In genomic region chr10:32207544-32207943, GRCh38 we compare ENCODE assay signal across 8 cellular contexts.
DNase-seq lines count a peak whose midpoint lies in the region; ATAC-seq, FAIRE-seq and TF ChIP-seq lines count a peak whose summit lies in the region.

No MANE protein-coding gene starts in this region.

- TF ChIP-seq CTCF in Caco-2 (IDR thresholded peaks at IDR 0.05; ENCODE audit: insufficient read depth in 1 of 2, low read depth in 1 of 2, low read length in 1 of 2, severe bottlenecking in 1 of 2, unreplicated experiment in 1 of 2) (peak; percentile 90 to 97), NB4 (IDR thresholded peaks at IDR 0.05; ENCODE audit: low read depth, low read length) (peak; percentile 61), nephron (IDR thresholded peaks at IDR 0.05; ENCODE audit: unreplicated experiment in 3 of 3) (peak; percentile 30 to 44 (median 33)), coronary artery (IDR thresholded peaks at IDR 0.05) (no peak)

- POLR2A ChIA-PET in Caco-2 (lab: Charles Lee) = interaction anchor here (0.6 kb wide), 2 partner anchors 21 to 37 kb away, joined by 7 to 16 read pairs; no protein-coding TSS in a partner anchor

- CTCF ChIA-PET in Caco-2 (lab: Charles Lee) = interaction anchor here (0.6 to 1.0 kb wide), 3 partner anchors 36 to 345 kb away, joined by 3 to 4 read pairs (median 3); no protein-coding TSS in a partner anchor

- H3K4me1 ChIP-seq in Caco-2 = peaks cover 5% of the 10 kb centered on the region; the same call in 1 of the 2 replicates
- H3K4me1 ChIP-seq in effector memory CD4-positive, alpha-beta T cell (ENCODE audit: control insufficient read depth, insufficient read depth, low read length, poor library complexity, severe bottlenecking) = no peaks in the 10 kb centered on the region

- H3K9me3 ChIP-seq in Caco-2 = no peaks in the 10 kb centered on the region
- no peaks in the 10 kb centered on the region for H3K9me3 ChIP-seq in effector memory CD4-positive, alpha-beta T cell (ENCODE audit: control insufficient read depth, low read length)

- no TSS peak for BruUV-seq in Caco-2 (replicated peaks; lab: Mats Ljungman, UMichigan)

- peak; percentile 79 to 84 for DNase-seq in Caco-2
- peak; percentile 54 for DNase-seq in NB4 (ENCODE audit: low read depth)
- peak; percentile 9 to 39 for DNase-seq in activated CD4-positive, alpha-beta T cell treated with anti-CD3 and anti-CD28 coated beads, Interleukin-2, amount 50 U/mL, for 24 hours (ENCODE audit: low read depth in 1 of 2, low spot score in 1 of 2)
- DNase-seq in effector memory CD4-positive, alpha-beta T cell = peak; percentile 4 to 24 (median 9)
- peak; percentile 59 for DNase-seq in urothelium cell line (ENCODE audit: low spot score)
- DNase-seq in coronary artery (ENCODE audit: low spot score) = no peak

- H3K4me3 ChIP-seq in Caco-2 (ENCODE audit: low read depth, low read length) (no peak overlapping the region), NB4 (ENCODE audit: low read depth, low read length) (no peak overlapping the region), coronary artery (no peak overlapping the region)
- H3K4me3 ChIP-seq in effector memory CD4-positive, alpha-beta T cell (ENCODE audit: insufficient read depth, low read depth, low read length, poor library complexity, severe bottlenecking) = no peak overlapping the region

- H3K27me3 Mint-ChIP-seq in Caco-2 (ENCODE audit: insufficient read depth, unreplicated experiment) = no peaks in the 10 kb centered on the region
- H3K27me3 Mint-ChIP-seq in nephron (ENCODE audit: low read depth) = no peaks in the 10 kb centered on the region

- peaks cover 16% of the 10 kb centered on the region for H3K9me3 Mint-ChIP-seq in Caco-2 (ENCODE audit: unreplicated experiment)
- H3K9me3 Mint-ChIP-seq in nephron = peaks cover 9% of the 10 kb centered on the region

- no peaks in the 10 kb centered on the region for H3K27me3 ChIP-seq in Caco-2 (replicated peaks; ENCODE audit: control insufficient read depth, insufficient read depth, low read length)
- no peaks in the 10 kb centered on the region for H3K27me3 ChIP-seq in effector memory CD4-positive, alpha-beta T cell (replicated peaks; ENCODE audit: control insufficient read depth, insufficient read depth, low read length, poor library complexity, severe bottlenecking)

- intact Hi-C loops in Caco-2 (cut with micrococcal nuclease; ENCODE audit: unreplicated experiment) = loop anchor here (1.0 to 5.0 kb wide), 7 partner anchors 16 to 370 kb away; no protein-coding TSS in a partner anchor

- H3K27ac Mint-ChIP-seq in Caco-2 (ENCODE audit: unreplicated experiment) (no peak overlapping the region), nephron (no peak overlapping the region)

- peak; percentile 90 for ATAC-seq in GM21515 (IDR thresholded peaks at IDR 0.05; ENCODE audit: unreplicated experiment)

- no peak overlapping the region for H3K4me3 Mint-ChIP-seq in Caco-2 (ENCODE audit: unreplicated experiment)
- no peak overlapping the region for H3K4me3 Mint-ChIP-seq in nephron

- no peaks in the 10 kb centered on the region for H3K36me3 ChIP-seq in Caco-2 (ENCODE audit: control insufficient read depth, insufficient read depth, low read length)
- H3K36me3 ChIP-seq in effector memory CD4-positive, alpha-beta T cell (ENCODE audit: control insufficient read depth, insufficient read depth, low read length) = no peaks in the 10 kb centered on the region

- peaks cover 11% of the 10 kb centered on the region for H3K36me3 Mint-ChIP-seq in Caco-2 (ENCODE audit: insufficient read depth, unreplicated experiment)
- H3K36me3 Mint-ChIP-seq in nephron (ENCODE audit: low read depth) = no peaks in the 10 kb centered on the region

- peaks cover 7% of the 10 kb centered on the region for H3K4me1 Mint-ChIP-seq in Caco-2 (ENCODE audit: low read depth, unreplicated experiment)
- no peaks in the 10 kb centered on the region for H3K4me1 Mint-ChIP-seq in nephron

- no peak overlapping the region for H3K27ac ChIP-seq in effector memory CD4-positive, alpha-beta T cell (ENCODE audit: insufficient read depth, low read length, poor library complexity, severe bottlenecking)
- no peak overlapping the region for H3K27ac ChIP-seq in coronary artery

- FAIRE-seq in urothelium cell line (lab: Jason Lieb, UNC) = no peak

- no peak for TF ChIP-seq POLR2A in NB4 (IDR thresholded peaks at IDR 0.05; ENCODE audit: extremely low read depth, insufficient read length)
